In genomic region chr1:203321273-203322052, GRCh38 we compare ENCODE assay signal across 11 cellular contexts. TPM values are rescaled to one million over a fixed set of nuclear protein-coding genes. Genes with fewer than 3 reads are reported as not detected.
DNase-seq lines count a peak whose midpoint lies in the region; ATAC-seq, FAIRE-seq and TF ChIP-seq lines count a peak whose summit lies in the region.
"Had no signal": no experiment of that assay in that cellular context is flagged by ENCODE, and none has a peak within 500 bp of the region (broad histone marks: within the 10 kb centered on the region; RNA-seq: fewer than 3 reads in every experiment).

No MANE protein-coding gene starts in this region.

- peak overlapping the region; percentile 27; the same call in 1 of the 2 replicates for H3K4me2 ChIP-seq in K562 (ENCODE audit: insufficient read depth, low read length)
- H3K4me2 ChIP-seq in neural progenitor cell, result peak overlapping the region; percentile 20

- in situ Hi-C loops in K562 (cut with MboI), result no loop called here

- H3K36me3 ChIP-seq in K562 (ENCODE audit: control insufficient read depth, insufficient read depth, low read length), result no peaks in the 10 kb centered on the region
- H3K36me3 ChIP-seq in neural progenitor cell, result no peaks in the 10 kb centered on the region

- TF ChIP-seq RAD21 in K562 (CRISPR knock-in tag; conservative IDR thresholded peaks at IDR 0.05 in 1 of 2, IDR thresholded peaks at IDR 0.05 in 1 of 2), result no peak

- H3K9me1 ChIP-seq in K562 (ENCODE audit: control insufficient read depth, insufficient read depth, low read length), result no peaks in the 10 kb centered on the region

- POLR2A ChIA-PET in K562 (lab: Yijun Ruan, JAX), result interaction anchor here (0.6 to 9.3 kb wide), 8 partner anchors 12 to 1316 kb away, joined by 3 to 117 read pairs (median 3); partner anchors contain the start of gene BTG2

- DNase-seq in CD14-positive monocyte (ENCODE audit: low spot score) (peak; percentile 1), K562 (ENCODE audit: extremely low read depth in 1 of 4, low spot score in 3 of 4) (no peak), neural progenitor cell (ENCODE audit: low spot score) (no peak), SW 1271 (lab: John Stamatoyannopoulos, UW) (no peak), NCI-H2227 treated with DMSO at 0.1 percent for 48 hours (lab: John Stamatoyannopoulos, UW) (no peak), nucleus accumbens (lab: John Stamatoyannopoulos, UW) (no peak), hypothalamus (lab: John Stamatoyannopoulos, UW) (no peak)
- DNase-seq: activated CD8-positive, alpha-beta memory T cell treated with anti-CD3 and anti-CD28 coated beads for 24 hours had no signal

- H2AFZ ChIP-seq in K562 (ENCODE audit: low read depth, low read length) (peak overlapping the region; percentile 58), neural progenitor cell (replicated peaks) (no peak overlapping the region)

- H3K9me3 ChIP-seq in K562 (replicated peaks; ENCODE audit: control insufficient read depth, insufficient read depth, low read depth, low read length) (no peaks in the 10 kb centered on the region), neural progenitor cell (ENCODE audit: low read depth) (no peaks in the 10 kb centered on the region)

- BruUV-seq in K562 (replicated peaks; lab: Mats Ljungman, UMichigan), result no TSS peak

- H3F3A ChIP-seq in neural progenitor cell (ENCODE audit: low read depth), result peaks cover 35% of the 10 kb centered on the region

- no peak for TF ChIP-seq EP300 in K562 (IDR thresholded peaks at IDR 0.05; ENCODE audit: low read length)

- 53% methylated on average over 6 of the region's 6 CpGs for WGBS in K562 (ENCODE audit: insufficient coverage, low coverage, missing lambda C conversion rate)

- intact Hi-C loops in CD14-positive monocyte (cut with micrococcal nuclease) (no loop called here), K562 (cut with micrococcal nuclease) (no loop called here)

- H3K79me2 ChIP-seq in K562 (ENCODE audit: control insufficient read depth, insufficient read depth, low read length) (no peaks in the 10 kb centered on the region), neural progenitor cell (ENCODE audit: low read depth) (no peaks in the 10 kb centered on the region)

- H3K27ac Mint-ChIP-seq in CD14-positive monocyte (peak overlapping the region in 4 of 7 donors; percentile 67 to 88 (median 84)), neural progenitor cell (peak overlapping the region; percentile 76)

- H3K27me3 ChIP-seq in K562 (ENCODE audit: control insufficient read depth in 2 of 2, insufficient read depth in 2 of 2, low read length in 2 of 2), result peaks cover 0 to 12% of the 10 kb centered on the region in 2 experiments; a peak in 3 of 5 replicates
- peaks cover 38% of the 10 kb centered on the region for H3K27me3 ChIP-seq in neural progenitor cell

- no peak for FAIRE-seq in K562 (lab: Jason Lieb, UNC)
- FAIRE-seq: colon had no signal

- H3K9ac ChIP-seq in K562 (ENCODE audit: insufficient read depth in 1 of 2, low read depth in 2 of 2, low read length in 2 of 2) (peak overlapping the region in 1 of 2 experiments; percentile 61; a peak in 1 of 4 replicates), neural progenitor cell (no peak overlapping the region)

- no peak for TF ChIP-seq POLR2A in K562 (conservative IDR thresholded peaks at IDR 0.05)

- CTCF ChIA-PET in K562 (lab: Yijun Ruan, JAX; ENCODE audit: low intra/inter-chr PET ratio), result interaction anchor here (0.6 to 1.2 kb wide), 3 partner anchors 31 to 1252 kb away, joined by 3 read pairs; no protein-coding TSS in a partner anchor

- H4K20me1 ChIP-seq in K562 (replicated peaks; ENCODE audit: control insufficient read depth, insufficient read depth, low read length), result no peaks in the 10 kb centered on the region; the same call in 1 of the 2 replicates
- H4K20me1 ChIP-seq in neural progenitor cell (ENCODE audit: low read depth), result no peaks in the 10 kb centered on the region

- no peak overlapping the region for H3K27ac ChIP-seq in K562 (ENCODE audit: extremely low read depth, low read depth, low read length)
- H3K27ac ChIP-seq in neural progenitor cell, result no peak overlapping the region

- ATAC-seq in HG03175 (IDR thresholded peaks at IDR 0.05; ENCODE audit: unreplicated experiment), result peak; percentile 5
- ATAC-seq in K562, result no peak

- H3K36me3 Mint-ChIP-seq in CD14-positive monocyte (no peaks in the 10 kb centered on the region), neural progenitor cell (no peaks in the 10 kb centered on the region)

- TF ChIP-seq CTCF in CD14-positive monocyte (IDR thresholded peaks at IDR 0.05) (no peak), K562 (IDR thresholded peaks at IDR 0.05 in 2 of 3, conservative IDR thresholded peaks at IDR 0.05 in 1 of 3; ENCODE audit: insufficient read depth in 2 of 3, low read depth in 1 of 3, low read length in 3 of 3) (no peak), neural progenitor cell (IDR thresholded peaks at IDR 0.05) (no peak)

- no peak overlapping the region for H3K4me3 Mint-ChIP-seq in CD14-positive monocyte
- no peak overlapping the region for H3K4me3 Mint-ChIP-seq in neural progenitor cell

- H3K4me1 Mint-ChIP-seq in CD14-positive monocyte (peaks cover 71% of the 10 kb centered on the region), neural progenitor cell (peaks cover 61% of the 10 kb centered on the region)

- H3K27me3 Mint-ChIP-seq in CD14-positive monocyte (ENCODE audit: low read depth in 3 of 3), result peaks cover 0 to 2% (median 2%) of the 10 kb centered on the region in 3 donors
- peaks cover 12% of the 10 kb centered on the region for H3K27me3 Mint-ChIP-seq in neural progenitor cell (ENCODE audit: insufficient read depth, low read depth)

- H3K4me3 ChIP-seq in K562, result no peak overlapping the region
- H3K4me3 ChIP-seq in neural progenitor cell, result no peak overlapping the region

- H3K9me3 Mint-ChIP-seq in CD14-positive monocyte, result peaks cover 0 to 2% (median 0%) of the 10 kb centered on the region in 7 donors
- no peaks in the 10 kb centered on the region for H3K9me3 Mint-ChIP-seq in neural progenitor cell

- peaks cover 23 to 47% of the 10 kb centered on the region in 2 experiments for H3K4me1 ChIP-seq in K562 (replicated peaks in 1 of 2; ENCODE audit: control insufficient read depth in 2 of 2, insufficient read depth in 2 of 2, low read length in 2 of 2)
- H3K4me1 ChIP-seq in neural progenitor cell, result peaks cover 64% of the 10 kb centered on the region

TF ChIP-seq in K562, 482 proteins besides CTCF, POLR2A, EP300 and RAD21 (continues in another document):
- TF ChIP-seq E2F4 (CRISPR knock-in tag; IDR thresholded peaks at IDR 0.05; ENCODE audit: low read depth), result no peak
- no peak for TF ChIP-seq BCOR (IDR thresholded peaks at IDR 0.05)
- TF ChIP-seq CBFB (CRISPR knock-in tag; IDR thresholded peaks at IDR 0.05), result peak; percentile 21; the same call in 1 of the 2 replicates

RNA-seq across cellular contexts. Expression of gene BTG2, which starts 16.1 kb away (rescaled TPM):
- polyA plus RNA-seq in CD14-positive monocyte (100 to 1,000 TPM; 293 to 483 TPM), K562 (2011; rRNA removed) (29.7 and 41.9 TPM in 2 replicates), K562 (2014; fragmentation: Illumina TruSeq; extraction: Trizol) (9.4 and 12.2 TPM in 2 replicates), K562 (2014; fragmentation: Nextera tagmentation; extraction: Ambion mirVana) (1 to 10 TPM; 2.3 to 3.8 TPM), K562 (2014; rRNA removed) (10.1 and 12.7 TPM in 2 replicates)
- 20.8 and 48.4 TPM in 2 replicates for total RNA-seq in K562 (2011; cell fraction: chromatin; rRNA removed; ENCODE audit: low replicate concordance)
- 32.6 and 48.7 TPM in 2 replicates for total RNA-seq in K562 (2011; cell fraction: nucleolus; rRNA removed)
- 41.1 and 65.7 TPM in 2 replicates for total RNA-seq in K562 (2011; cell fraction: nucleoplasm; rRNA removed)
- total RNA-seq in K562 (2014; rRNA removed) (8.7 and 11.3 TPM in 2 replicates), K562 (2014; rRNA removed; fragmentation: Illumina TruSeq; extraction: Trizol) (5.8 and 7.2 TPM in 2 replicates), K562 (2015; rRNA removed; fragmentation: Illumina TruSeq; extraction: Trizol) (2.6 and 2.9 TPM in 2 replicates), K562 (2021) (9.6 and 11.5 TPM in 2 replicates), neural progenitor cell (ENCODE audit: low replicate concordance) (26.5 and 47.6 TPM in 2 replicates)
- 33.8 and 79.9 TPM in 2 replicates for polyA plus RNA-seq in K562 (2011; cell fraction: cytosol; rRNA removed)
- polyA plus RNA-seq in K562 (2011; cell fraction: nucleus; rRNA removed), result 25.8 and 51.6 TPM in 2 replicates
- 6.2 and 11.0 TPM in 2 replicates for polyA plus RNA-seq in K562 (2012)
- 18.7 and 24.3 TPM in 2 replicates for polyA minus RNA-seq in K562 (2011; rRNA and poly(A)+ RNA removed)
- 12.4 and 25.9 TPM in 2 replicates for polyA minus RNA-seq in K562 (2011; cell fraction: cytosol; rRNA and poly(A)+ RNA removed)
- 23.1 and 23.3 TPM in 2 replicates for polyA minus RNA-seq in K562 (2011; cell fraction: nucleus; rRNA and poly(A)+ RNA removed)

RNA-seq across cellular contexts. Expression of gene FMOD, which starts 29.5 kb away (rescaled TPM):
- polyA plus RNA-seq in CD14-positive monocyte (not detected), K562 (2011; rRNA removed) (0.03 TPM in 1 of 2 replicates, not detected in the other), K562 (2014; fragmentation: Illumina TruSeq; extraction: Trizol) (not detected in 2 replicates), K562 (2014; fragmentation: Nextera tagmentation; extraction: Ambion mirVana) (under 1 TPM in 1 of 2 experiments, not detected in 1; 0.03 TPM), K562 (2014; rRNA removed) (not detected in 2 replicates)
- total RNA-seq in K562 (2011; cell fraction: chromatin; rRNA removed; ENCODE audit: low replicate concordance), result not detected in 2 replicates
- not detected in 2 replicates for total RNA-seq in K562 (2011; cell fraction: nucleolus; rRNA removed)
- not detected in 2 replicates for total RNA-seq in K562 (2011; cell fraction: nucleoplasm; rRNA removed)
- total RNA-seq in K562 (2014; rRNA removed) (not detected in 2 replicates), K562 (2014; rRNA removed; fragmentation: Illumina TruSeq; extraction: Trizol) (not detected in 2 replicates), K562 (2015; rRNA removed; fragmentation: Illumina TruSeq; extraction: Trizol) (not detected in 2 replicates), K562 (2021) (0.13 and 0.20 TPM in 2 replicates), neural progenitor cell (ENCODE audit: low replicate concordance) (0.19 TPM in 1 of 2 replicates, not detected in the other)
- polyA plus RNA-seq in K562 (2011; cell fraction: cytosol; rRNA removed), result 0.01 and 0.04 TPM in 2 replicates
- polyA plus RNA-seq in K562 (2011; cell fraction: nucleus; rRNA removed), result not detected in 2 replicates
- polyA plus RNA-seq in K562 (2012), result 0.30 TPM in 1 of 2 replicates, not detected in the other
- polyA minus RNA-seq in K562 (2011; rRNA and poly(A)+ RNA removed), result not detected in 2 replicates
- polyA minus RNA-seq in K562 (2011; cell fraction: cytosol; rRNA and poly(A)+ RNA removed), result not detected in 2 replicates
- not detected in 2 replicates for polyA minus RNA-seq in K562 (2011; cell fraction: nucleus; rRNA and poly(A)+ RNA removed)
- total RNA-seq: RPMI7951 had no signal
